2 cellular contexts compared by ENCODE assay signal in the genomic region with DNA sequence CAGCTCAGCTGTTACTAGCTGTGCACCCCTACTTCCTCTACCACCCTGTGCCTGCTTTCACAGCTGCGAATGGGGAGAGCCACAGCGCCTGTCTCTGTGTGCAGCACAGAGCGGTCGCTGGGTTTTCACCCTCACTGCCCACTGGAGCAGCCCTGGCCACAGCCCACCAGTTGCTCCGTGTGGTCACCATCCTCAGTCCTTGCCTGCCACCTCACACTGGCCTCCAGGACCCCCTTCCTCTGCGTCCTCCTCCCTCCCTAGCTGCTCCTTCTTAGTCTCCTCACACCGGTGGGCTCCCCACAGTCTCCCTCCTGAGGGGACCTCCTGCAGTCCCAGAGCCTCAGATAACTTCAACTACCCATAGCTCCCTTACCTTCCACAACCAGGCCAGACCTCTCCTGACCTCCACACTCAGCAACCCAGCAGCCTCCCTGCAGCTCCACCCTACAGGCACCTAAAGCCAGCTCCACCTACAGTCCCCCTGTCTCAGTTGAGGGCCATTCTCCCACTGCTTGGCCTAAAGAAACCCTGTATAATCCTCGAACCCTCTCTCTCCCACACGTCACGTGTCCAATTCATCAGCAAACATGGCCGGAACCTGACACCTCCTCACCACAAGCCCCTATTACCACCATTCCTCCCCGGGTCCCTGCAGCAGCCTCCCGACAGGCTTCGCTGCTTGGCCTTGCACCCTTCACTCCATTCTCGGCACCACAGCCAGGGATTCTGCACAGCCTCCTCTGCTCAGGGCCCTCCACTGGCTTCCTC.
TF ChIP-seq lines count a peak whose summit lies in the region.

No MANE protein-coding gene starts in this region.

TF ChIP-seq in HEK293, 187 proteins besides CTCF, POLR2A, EP300 and RAD21 (continued from another document):
- peak; percentile 98 for TF ChIP-seq ZIC2 (tag by site-specific recombination; IDR thresholded peaks at IDR 0.05)
- TF ChIP-seq EGR2 (tag by site-specific recombination; IDR thresholded peaks at IDR 0.05; ENCODE audit: low read depth), result peak; percentile 71
- TF ChIP-seq, protein P1, sequence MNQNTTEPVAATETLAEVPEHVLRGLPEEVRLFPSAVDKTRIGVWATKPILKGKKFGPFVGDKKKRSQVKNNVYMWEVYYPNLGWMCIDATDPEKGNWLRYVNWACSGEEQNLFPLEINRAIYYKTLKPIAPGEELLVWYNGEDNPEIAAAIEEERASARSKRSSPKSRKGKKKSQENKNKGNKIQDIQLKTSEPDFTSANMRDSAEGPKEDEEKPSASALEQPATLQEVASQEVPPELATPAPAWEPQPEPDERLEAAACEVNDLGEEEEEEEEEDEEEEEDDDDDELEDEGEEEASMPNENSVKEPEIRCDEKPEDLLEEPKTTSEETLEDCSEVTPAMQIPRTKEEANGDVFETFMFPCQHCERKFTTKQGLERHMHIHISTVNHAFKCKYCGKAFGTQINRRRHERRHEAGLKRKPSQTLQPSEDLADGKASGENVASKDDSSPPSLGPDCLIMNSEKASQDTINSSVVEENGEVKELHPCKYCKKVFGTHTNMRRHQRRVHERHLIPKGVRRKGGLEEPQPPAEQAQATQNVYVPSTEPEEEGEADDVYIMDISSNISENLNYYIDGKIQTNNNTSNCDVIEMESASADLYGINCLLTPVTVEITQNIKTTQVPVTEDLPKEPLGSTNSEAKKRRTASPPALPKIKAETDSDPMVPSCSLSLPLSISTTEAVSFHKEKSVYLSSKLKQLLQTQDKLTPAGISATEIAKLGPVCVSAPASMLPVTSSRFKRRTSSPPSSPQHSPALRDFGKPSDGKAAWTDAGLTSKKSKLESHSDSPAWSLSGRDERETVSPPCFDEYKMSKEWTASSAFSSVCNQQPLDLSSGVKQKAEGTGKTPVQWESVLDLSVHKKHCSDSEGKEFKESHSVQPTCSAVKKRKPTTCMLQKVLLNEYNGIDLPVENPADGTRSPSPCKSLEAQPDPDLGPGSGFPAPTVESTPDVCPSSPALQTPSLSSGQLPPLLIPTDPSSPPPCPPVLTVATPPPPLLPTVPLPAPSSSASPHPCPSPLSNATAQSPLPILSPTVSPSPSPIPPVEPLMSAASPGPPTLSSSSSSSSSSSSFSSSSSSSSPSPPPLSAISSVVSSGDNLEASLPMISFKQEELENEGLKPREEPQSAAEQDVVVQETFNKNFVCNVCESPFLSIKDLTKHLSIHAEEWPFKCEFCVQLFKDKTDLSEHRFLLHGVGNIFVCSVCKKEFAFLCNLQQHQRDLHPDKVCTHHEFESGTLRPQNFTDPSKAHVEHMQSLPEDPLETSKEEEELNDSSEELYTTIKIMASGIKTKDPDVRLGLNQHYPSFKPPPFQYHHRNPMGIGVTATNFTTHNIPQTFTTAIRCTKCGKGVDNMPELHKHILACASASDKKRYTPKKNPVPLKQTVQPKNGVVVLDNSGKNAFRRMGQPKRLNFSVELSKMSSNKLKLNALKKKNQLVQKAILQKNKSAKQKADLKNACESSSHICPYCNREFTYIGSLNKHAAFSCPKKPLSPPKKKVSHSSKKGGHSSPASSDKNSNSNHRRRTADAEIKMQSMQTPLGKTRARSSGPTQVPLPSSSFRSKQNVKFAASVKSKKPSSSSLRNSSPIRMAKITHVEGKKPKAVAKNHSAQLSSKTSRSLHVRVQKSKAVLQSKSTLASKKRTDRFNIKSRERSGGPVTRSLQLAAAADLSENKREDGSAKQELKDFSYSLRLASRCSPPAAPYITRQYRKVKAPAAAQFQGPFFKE (tag by site-specific recombination; IDR thresholded peaks at IDR 0.05; ENCODE audit: borderline replicate concordance), result no peak
- TF ChIP-seq GLIS2 (tag by site-specific recombination; IDR thresholded peaks at IDR 0.05), result peak; percentile 24; the same call in 1 of the 2 replicates
- TF ChIP-seq GLIS1 (tag by site-specific recombination; IDR thresholded peaks at IDR 0.05), result peak; percentile 32
- no peak for TF ChIP-seq ZNF561 (tag by site-specific recombination; IDR thresholded peaks at IDR 0.05; ENCODE audit: borderline replicate concordance)
- peak; percentile 62 for TF ChIP-seq SCRT2 (tag by site-specific recombination; IDR thresholded peaks at IDR 0.05)
- peak; percentile 51 for TF ChIP-seq ZFHX2 (tag by site-specific recombination; conservative IDR thresholded peaks at IDR 0.05)

TF ChIP-seq in K562, 482 proteins besides CTCF, POLR2A, EP300 and RAD21:
- TF ChIP-seq SNIP1 (IDR thresholded peaks at IDR 0.05; ENCODE audit: low read depth) (no peak), SPI1 (IDR thresholded peaks at IDR 0.05; ENCODE audit: borderline replicate concordance, low read depth, low read length) (peak; percentile 47; the same call in 1 of the 2 replicates), GABPB1 (CRISPR knock-in tag; IDR thresholded peaks at IDR 0.05) (no peak), POU5F1 (IDR thresholded peaks at IDR 0.05; ENCODE audit: borderline replicate concordance, low read depth, low read length, partially characterized antibody) (no peak)
